ENCODE assay signal across 11 cellular contexts in the genomic region with DNA sequence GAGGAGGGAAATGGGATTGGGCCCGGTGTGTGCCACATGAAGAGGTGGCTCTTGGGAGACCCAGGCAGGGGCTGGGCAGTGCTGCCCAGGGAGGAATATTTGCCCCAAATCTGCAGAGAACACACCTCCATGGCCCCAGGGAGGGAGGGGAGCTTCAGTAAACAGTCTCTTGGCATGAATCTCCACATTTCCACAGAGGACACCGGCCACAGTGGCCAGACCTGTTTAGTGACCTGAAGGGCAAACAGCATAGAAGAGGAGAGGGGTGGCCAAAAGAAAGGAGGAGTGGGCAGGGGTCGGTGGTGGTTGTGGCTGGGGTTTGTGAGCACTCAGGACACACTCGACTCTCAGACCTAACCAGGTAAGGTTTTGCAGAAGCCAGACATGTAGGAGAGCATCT. TPM values are rescaled to one million over a fixed set of nuclear protein-coding genes. Genes with fewer than 3 reads are reported as not detected.
DNase-seq lines count a peak whose midpoint lies in the region; ATAC-seq, FAIRE-seq and TF ChIP-seq lines count a peak whose summit lies in the region.
"Had no signal": no experiment of that assay in that cellular context is flagged by ENCODE, and none has a peak within 500 bp of the region (broad histone marks: within the 10 kb centered on the region; RNA-seq: fewer than 3 reads in every experiment).

No MANE protein-coding gene starts in this region.

- no peak for FAIRE-seq in HepG2 (lab: Jason Lieb, UNC)
- FAIRE-seq: A204.1 had no signal

- no peaks in the 10 kb centered on the region for H3K36me3 ChIP-seq in HepG2 (replicated peaks in 1 of 2; ENCODE audit: control insufficient read depth in 1 of 2, insufficient read depth in 2 of 2, low read length in 2 of 2)
- H3K36me3 ChIP-seq in tibial nerve = no peaks in the 10 kb centered on the region

- no peak for DNase-seq in activated CD4-positive, alpha-beta T cell treated with anti-CD3 and anti-CD28 coated beads for 36 hours
- DNase-seq in activated CD4-positive, alpha-beta T cell treated with anti-CD3 and anti-CD28 coated beads, Interleukin-2, amount 50 U/mL, for 48 hours = no peak
- no peak for DNase-seq in HepG2 (ENCODE audit: low spot score)
- DNase-seq in tibial nerve (ENCODE audit: low spot score in 2 of 2) = no peak
- DNase-seq in GM03348 (ENCODE audit: low spot score) = no peak
- DNase-seq in NCI-H1048 (lab: John Stamatoyannopoulos, UW) = no peak
- DNase-seq: SHP77 had no signal

- no peaks in the 10 kb centered on the region for H3K9me3 Mint-ChIP-seq in activated CD4-positive, alpha-beta T cell treated with anti-CD3 and anti-CD28 coated beads for 36 hours (ENCODE audit: low read depth)
- no peaks in the 10 kb centered on the region for H3K9me3 Mint-ChIP-seq in activated naive CD8-positive, alpha-beta T cell (ENCODE audit: low read depth)

- no peaks in the 10 kb centered on the region for H3K9me3 ChIP-seq in HepG2 (ENCODE audit: low read length)
- H3K9me3 ChIP-seq in tibial nerve = no peaks in the 10 kb centered on the region
- H3K9me3 ChIP-seq: psoas muscle had no signal

- H3K27me3 Mint-ChIP-seq in activated CD4-positive, alpha-beta T cell treated with anti-CD3 and anti-CD28 coated beads for 36 hours = peaks cover 5% of the 10 kb centered on the region
- no peaks in the 10 kb centered on the region for H3K27me3 Mint-ChIP-seq in activated naive CD8-positive, alpha-beta T cell

- TF ChIP-seq RAD21 in HepG2 (CRISPR knock-in tag; IDR thresholded peaks at IDR 0.05) = no peak

- no peak for TF ChIP-seq POLR2A in HepG2 (IDR thresholded peaks at IDR 0.05; ENCODE audit: insufficient read depth in 1 of 2, low read depth in 2 of 2, low read length in 2 of 2)
- TF ChIP-seq POLR2A in tibial nerve (IDR thresholded peaks at IDR 0.05) = no peak

- H2AFZ ChIP-seq in HepG2 (ENCODE audit: low read length) = no peak overlapping the region

- H3K4me3 Mint-ChIP-seq in activated CD4-positive, alpha-beta T cell treated with anti-CD3 and anti-CD28 coated beads for 36 hours = no peak overlapping the region
- no peak overlapping the region for H3K4me3 Mint-ChIP-seq in activated naive CD8-positive, alpha-beta T cell

- H3K4me3 ChIP-seq in HepG2 (replicated peaks in 1 of 3; ENCODE audit: insufficient read depth in 1 of 3, low read depth in 2 of 3, low read length in 3 of 3) = peak overlapping the region; percentile 42 to 67 (median 43); a peak in 5 of 6 replicates
- H3K4me3 ChIP-seq in tibial nerve = no peak overlapping the region
- H3K4me3 ChIP-seq: psoas muscle had no signal

- H3K4me2 ChIP-seq in HepG2 (ENCODE audit: low read depth, low read length) = peak overlapping the region; percentile 93

- H3K27me3 ChIP-seq in HepG2 (ENCODE audit: control insufficient read depth in 1 of 2, insufficient read depth in 2 of 2, low read length in 2 of 2) = no peaks in the 10 kb centered on the region
- H3K27me3 ChIP-seq in tibial nerve = no peaks in the 10 kb centered on the region

- ATAC-seq in activated CD4-positive, alpha-beta T cell treated with anti-CD3 and anti-CD28 coated beads for 36 hours = no peak
- ATAC-seq in HepG2 (peak; percentile 2; the same call in 1 of the 3 replicates), GM21786 (IDR thresholded peaks at IDR 0.05; ENCODE audit: unreplicated experiment) (no peak)

- H3K27ac ChIP-seq in HepG2 (ENCODE audit: extremely low read length, insufficient read depth, low read length) (peak overlapping the region; percentile 63), tibial nerve (peak overlapping the region in 3 of 4 donors; percentile 29 to 86 (median 72))
- H3K27ac ChIP-seq: psoas muscle had no signal

- intact Hi-C loops in activated CD4-positive, alpha-beta T cell treated with anti-CD3 and anti-CD28 coated beads for 36 hours (cut with DNase I, micrococcal nuclease) = loop anchor here in 1 of 2 experiments (1.0 to 2.0 kb wide), 3 partner anchors 176 to 700 kb away; partner anchors contain the start of gene UBR4
- intact Hi-C loops in HepG2 (cut with micrococcal nuclease; ENCODE audit: unreplicated experiment) = loop anchor here (2.0 to 5.0 kb wide), 4 partner anchors 37 to 110 kb away; no protein-coding TSS in a partner anchor

- CTCF ChIA-PET in activated CD4-positive, alpha-beta T cell treated with anti-CD3 and anti-CD28 coated beads for 36 hours (lab: Charles Lee) = interaction anchor here (0.6 to 1.2 kb wide), 4 partner anchors 11 to 64 kb away, joined by 3 to 4 read pairs (median 3); partner anchors contain the start of gene IFFO2
- CTCF ChIA-PET in HepG2 (lab: Yijun Ruan, JAX; ENCODE audit: low intra/inter-chr PET ratio, low total read pairs) = no interaction called here

- peaks cover 41% of the 10 kb centered on the region for H3K4me1 Mint-ChIP-seq in activated CD4-positive, alpha-beta T cell treated with anti-CD3 and anti-CD28 coated beads for 36 hours
- peaks cover 27% of the 10 kb centered on the region for H3K4me1 Mint-ChIP-seq in activated naive CD8-positive, alpha-beta T cell (ENCODE audit: low read depth)

- POLR2A ChIA-PET in activated CD4-positive, alpha-beta T cell treated with anti-CD3 and anti-CD28 coated beads for 36 hours (lab: Charles Lee) = interaction anchor here (0.5 to 1.9 kb wide), 6 partner anchors 9 to 169 kb away, joined by 3 to 16 read pairs (median 5); partner anchors contain the start of gene IFFO2
- POLR2A ChIA-PET in HepG2 (lab: Yijun Ruan, JAX) = interaction anchor here (1.0 to 3.5 kb wide), 11 partner anchors 21 to 110 kb away, joined by 3 to 37 read pairs (median 7); partner anchors contain the start of genes ALDH4A1 and IFFO2

- no peaks in the 10 kb centered on the region for H3K36me3 Mint-ChIP-seq in activated CD4-positive, alpha-beta T cell treated with anti-CD3 and anti-CD28 coated beads for 36 hours (ENCODE audit: low read depth)
- H3K36me3 Mint-ChIP-seq in activated naive CD8-positive, alpha-beta T cell = no peaks in the 10 kb centered on the region

- H3K9ac ChIP-seq in HepG2 (ENCODE audit: insufficient read depth, low read depth, low read length) = peak overlapping the region; percentile 68

- H3K4me1 ChIP-seq in HepG2 (ENCODE audit: insufficient read depth, low read length) (peaks cover 94% of the 10 kb centered on the region), tibial nerve (peaks cover 0 to 27% (median 13%) of the 10 kb centered on the region in 4 donors)
- H3K4me1 ChIP-seq: psoas muscle had no signal

- no peaks in the 10 kb centered on the region for H3K79me2 ChIP-seq in HepG2 (ENCODE audit: insufficient read depth, low read length)

- TSS peak; percentile 87 for BruUV-seq in HepG2 (replicated peaks; lab: Mats Ljungman, UMichigan)

- H3K27ac Mint-ChIP-seq in activated CD4-positive, alpha-beta T cell treated with anti-CD3 and anti-CD28 coated beads for 36 hours = peak overlapping the region; percentile 87
- peak overlapping the region; percentile 81 for H3K27ac Mint-ChIP-seq in activated naive CD8-positive, alpha-beta T cell

- in situ Hi-C loops in HepG2 (cut with HindIII; ENCODE audit: extremely low pct_ligation_motif_present, low pct_unique_long_range_greater_than_20kb) = no loop called here

- 2% methylated on average over 3 of the region's 4 CpGs for WGBS in HepG2 (ENCODE audit: low lambda C conversion rate)
- 68 to 87% methylated on average over 4 of the region's 4 CpGs for WGBS in tibial nerve, 2 donors

- H4K20me1 ChIP-seq in HepG2 (ENCODE audit: insufficient read depth, low read length) = no peaks in the 10 kb centered on the region

- TF ChIP-seq CTCF in HepG2 (CRISPR knock-in tag; IDR thresholded peaks at IDR 0.05) (no peak), tibial nerve (IDR thresholded peaks at IDR 0.05) (no peak)

- no peak for TF ChIP-seq EP300 in HepG2 (IDR thresholded peaks at IDR 0.05; ENCODE audit: low read depth in 2 of 2, low read length in 2 of 2)
- TF ChIP-seq EP300 in HepG2 (CRISPR knock-in tag; IDR thresholded peaks at IDR 0.05; ENCODE audit: borderline replicate concordance) = no peak
- TF ChIP-seq EP300 in tibial nerve (IDR thresholded peaks at IDR 0.05) = no peak

TF ChIP-seq in HepG2, 621 proteins besides CTCF, POLR2A, EP300 and RAD21 (continues in another document):
- TF ChIP-seq SRSF1 (optimal IDR thresholded peaks at IDR 0.05; ENCODE audit: low read depth, low read length) = peak; percentile 27
- no peak for TF ChIP-seq TOE1 (CRISPR knock-in tag; IDR thresholded peaks at IDR 0.05)
- 0 out of 2 replicates have a peak, but pooled peaks have one; percentile 12 for TF ChIP-seq SPEN (CRISPR knock-in tag; IDR thresholded peaks at IDR 0.05; ENCODE audit: low read depth)
- TF ChIP-seq KDM4B (CRISPR knock-in tag; IDR thresholded peaks at IDR 0.05) = 0 out of 2 replicates have a peak, but pooled peaks have one; percentile 0
- 0 out of 2 replicates have a peak, but pooled peaks have one; percentile 10 for TF ChIP-seq TAF1 (CRISPR knock-in tag; IDR thresholded peaks at IDR 0.05)
- no peak for TF ChIP-seq NFRKB (IDR thresholded peaks at IDR 0.05)

RNA-seq across cellular contexts. Expression of gene IFFO2, which starts 54.0 kb away (rescaled TPM):
- 10 to 100 TPM; 48.3 to 62.7 TPM for total RNA-seq in activated CD4-positive, alpha-beta T cell treated with anti-CD3 and anti-CD28 coated beads for 36 hours
- total RNA-seq in HepG2 (2016; rRNA removed; fragmentation: Illumina TruSeq; extraction: Trizol) (16.3 and 16.7 TPM in 2 replicates), tibial nerve (10 to 100 TPM in 2 of 4 donors, 1 to 10 TPM in 2; 3.6 to 19.2 (median 9.2) TPM)
- 1.4 and 1.9 TPM in 2 replicates for total RNA-seq in HepG2 (2016; cell fraction: cytosol; rRNA removed; fragmentation: Illumina TruSeq; extraction: Trizol; ENCODE audit: low read depth)
- total RNA-seq in HepG2 (2016; cell fraction: insoluble cytoplasmic fraction; rRNA removed; fragmentation: Illumina TruSeq; extraction: Trizol) = 12.2 and 17.7 TPM in 2 replicates
- total RNA-seq in HepG2 (2016; cell fraction: membrane; rRNA removed; fragmentation: Illumina TruSeq; extraction: Trizol) = 3.8 and 4.9 TPM in 2 replicates
- 10.0 and 11.1 TPM in 2 replicates for total RNA-seq in HepG2 (2016; cell fraction: nucleus; rRNA removed; fragmentation: Illumina TruSeq; extraction: Trizol)
- 6.9 and 7.3 TPM in 2 replicates for polyA plus RNA-seq in HepG2 (2011; rRNA removed)
- 8.4 and 12.3 TPM in 2 replicates for polyA plus RNA-seq in HepG2 (2011; cell fraction: cytosol; rRNA removed)
- polyA plus RNA-seq in HepG2 (2011; cell fraction: nucleus; rRNA removed) = 21.1 and 21.8 TPM in 2 replicates
- 5.7 and 8.6 TPM in 2 replicates for polyA plus RNA-seq in HepG2 (2012)
- 0.47 and 1.00 TPM in 2 replicates for polyA plus RNA-seq in HepG2 (2016; cell fraction: cytosol; fragmentation: Illumina TruSeq; extraction: Trizol; ENCODE audit: low read depth)
- polyA plus RNA-seq in HepG2 (2016; cell fraction: insoluble cytoplasmic fraction; fragmentation: Illumina TruSeq; extraction: Trizol; ENCODE audit: low read depth) = 9.4 and 11.8 TPM in 2 replicates
- 1.5 and 1.6 TPM in 2 replicates for polyA plus RNA-seq in HepG2 (2016; cell fraction: membrane; fragmentation: Illumina TruSeq; extraction: Trizol; ENCODE audit: low read depth)
- polyA plus RNA-seq in HepG2 (2016; cell fraction: nucleus; fragmentation: Illumina TruSeq; extraction: Trizol; ENCODE audit: insufficient read depth, low read depth) = 13.9 and 14.1 TPM in 2 replicates
- 2.4 and 21.3 TPM in 2 replicates for polyA minus RNA-seq in HepG2 (2011; rRNA and poly(A)+ RNA removed; ENCODE audit: low replicate concordance)
- 10.2 and 10.5 TPM in 2 replicates for polyA minus RNA-seq in HepG2 (2011; cell fraction: cytosol; rRNA and poly(A)+ RNA removed)
- 4.0 and 6.3 TPM in 2 replicates for polyA minus RNA-seq in HepG2 (2011; cell fraction: nucleus; rRNA and poly(A)+ RNA removed)

Comparison
In these comparisons a context has a peak if more than half of its experiments do, and no peak if none do; other contexts are left out.
1. H3K4me3 ChIP-seq: peak in HepG2 (3 of 3); none in tibial nerve (0 of 4).